17 cellular contexts compared by ENCODE assay signal in genomic region chr14:95225251-95225887, GRCh38.
"Had no signal": no experiment of that assay in that cellular context is flagged by ENCODE, and none has a peak within 500 bp of the region (broad histone marks: within the 10 kb centered on the region; RNA-seq: fewer than 3 reads in every experiment).

No MANE protein-coding gene starts in this region.

- H3K4me3 Mint-ChIP-seq: activated naive CD4-positive, alpha-beta T cell treated with anti-CD3 and anti-CD28 coated beads, Interleukin-2, amount 50 U/mL, for 24 hours; nephron progenitor cell had no signal

- H3K9me3 ChIP-seq: gastrocnemius medialis, heart left ventricle, transverse colon had no signal

- H3K4me3 ChIP-seq: gastrocnemius medialis, heart left ventricle, transverse colon had no signal

- H3K27me3 ChIP-seq: gastrocnemius medialis, transverse colon had no signal

- H3K27me3 Mint-ChIP-seq: activated naive CD4-positive, alpha-beta T cell treated with anti-CD3 and anti-CD28 coated beads, Interleukin-2, amount 50 U/mL, for 24 hours had no signal

- H3K27ac ChIP-seq: gastrocnemius medialis, heart left ventricle, transverse colon, WERI-Rb-1 had no signal

- H3K27ac Mint-ChIP-seq: activated naive CD4-positive, alpha-beta T cell treated with anti-CD3 and anti-CD28 coated beads, Interleukin-2, amount 50 U/mL, for 24 hours; nephron progenitor cell had no signal

- H3K4me1 Mint-ChIP-seq: activated naive CD4-positive, alpha-beta T cell treated with anti-CD3 and anti-CD28 coated beads, Interleukin-2, amount 50 U/mL, for 24 hours had no signal

- FAIRE-seq: astrocyte, bronchial epithelial cell had no signal

- ATAC-seq: gastrocnemius medialis; heart left ventricle; stimulated activated naive CD8-positive, alpha-beta T cell treated with anti-CD3 and anti-CD28 coated beads, Interleukin-15, Interleukin-2, amounts not matched to agents 100 U/mL and 50 U/mL, for 24 hours had no signal

- H3K36me3 Mint-ChIP-seq: activated naive CD4-positive, alpha-beta T cell treated with anti-CD3 and anti-CD28 coated beads, Interleukin-2, amount 50 U/mL, for 24 hours had no signal

- H3K9me3 Mint-ChIP-seq: activated naive CD4-positive, alpha-beta T cell treated with anti-CD3 and anti-CD28 coated beads, Interleukin-2, amount 50 U/mL, for 24 hours; nephron progenitor cell had no signal

- H3K36me3 ChIP-seq: gastrocnemius medialis, transverse colon had no signal

- DNase-seq: activated CD4-positive, alpha-beta T cell treated with anti-CD3 and anti-CD28 coated beads for 1 hour; activated gamma-delta T cell; cerebellar nuclear complex; cortex of kidney; effector CD4-positive, alpha-beta T cell; gastrocnemius medialis; heart left ventricle; mesendoderm; nephron progenitor cell; occipital lobe; retina; stimulated activated naive CD8-positive, alpha-beta T cell treated with anti-CD3 and anti-CD28 coated beads, Interleukin-15, Interleukin-2, amounts not matched to agents 100 U/mL and 50 U/mL, for 24 hours; transverse colon; WERI-Rb-1 had no signal
